In genomic region chr5:95811126-95811423, GRCh38 we compare ENCODE assay signal across 8 cellular contexts. TPM values are rescaled to one million over a fixed set of nuclear protein-coding genes. Genes with fewer than 3 reads are reported as not detected.
DNase-seq lines count a peak whose midpoint lies in the region; ATAC-seq, FAIRE-seq and TF ChIP-seq lines count a peak whose summit lies in the region.
"Not testable (repeated sequence)": the region's sequence is repeated elsewhere in the genome, so short reads cannot be mapped to it uniquely, and the experiment has no call there.

No MANE protein-coding gene starts in this region.

- peak overlapping the region; percentile 32; the same call in 1 of the 2 replicates for H2AFZ ChIP-seq in PC-3 (ENCODE audit: low read length)
- H2AFZ ChIP-seq in mammary epithelial cell (ENCODE audit: low read depth, low read length); HepG2 (ENCODE audit: low read length): not testable (repeated sequence)

- H3K79me2 ChIP-seq in PC-3 (ENCODE audit: low read length); mammary epithelial cell (ENCODE audit: insufficient read depth, low read length); HepG2 (ENCODE audit: insufficient read depth, low read length): not testable (repeated sequence)

- not testable (repeated sequence) for H3K27me3 ChIP-seq in CD8-positive, alpha-beta memory T cell (ENCODE audit: insufficient read depth, low read length, poor library complexity, severe bottlenecking); PC-3 (ENCODE audit: low read length); mammary epithelial cell (ENCODE audit: insufficient read depth, low read length); HepG2 (ENCODE audit: control insufficient read depth in 1 of 2, insufficient read depth in 2 of 2, low read length in 2 of 2); prostate gland (replicated peaks; ENCODE audit: insufficient read depth); vagina

- peak; percentile 48 for ATAC-seq in PC-3
- peak; percentile 17; the same call in 1 of the 3 replicates for ATAC-seq in HepG2

- dilution Hi-C loops in mammary epithelial cell (cut with HindIII; ENCODE audit: low sequenced_read_pairs) = not testable (repeated sequence)

- peak overlapping the region in 4 of 7 donors; percentile 46 to 82 (median 69) for H3K4me3 Mint-ChIP-seq in CD8-positive, alpha-beta memory T cell
- not testable (repeated sequence) for H3K4me3 Mint-ChIP-seq in activated T-cell treated with anti-CD3 and anti-CD28 coated beads, Interleukin-2, amount 50 U/mL, for 24 hours

- peaks cover 20% of the 10 kb centered on the region for H3K36me3 ChIP-seq in CD8-positive, alpha-beta memory T cell (ENCODE audit: insufficient read depth, low read length)
- H3K36me3 ChIP-seq in PC-3 (ENCODE audit: low read depth, low read length); mammary epithelial cell (ENCODE audit: insufficient read depth, low read length); prostate gland; vagina: not testable (repeated sequence)
- H3K36me3 ChIP-seq in HepG2 (replicated peaks in 1 of 2; ENCODE audit: control insufficient read depth in 1 of 2, insufficient read depth in 2 of 2, low read length in 2 of 2) = peaks cover 12 to 29% of the 10 kb centered on the region in 2 experiments

- not testable (repeated sequence) for TF ChIP-seq POLR2A in HepG2 (IDR thresholded peaks at IDR 0.05; ENCODE audit: insufficient read depth in 1 of 2, low read depth in 2 of 2, low read length in 2 of 2); prostate gland (IDR thresholded peaks at IDR 0.05); vagina (IDR thresholded peaks at IDR 0.05)

- TF ChIP-seq RAD21 in HepG2 (CRISPR knock-in tag; IDR thresholded peaks at IDR 0.05) = not testable (repeated sequence)

- CTCF ChIA-PET in CD8-positive, alpha-beta memory T cell (lab: Charles Lee) = interaction anchor here (1.7 to 8.3 kb wide), 3 partner anchors 10 to 30 kb away, joined by 5 to 85 read pairs (median 45); partner anchors contain the start of gene GLRX
- CTCF ChIA-PET in PC-3 (lab: Charles Lee); mammary epithelial cell (lab: Charles Lee; ENCODE audit: low non-redundant PET): not testable (repeated sequence)
- CTCF ChIA-PET in HepG2 (lab: Yijun Ruan, JAX; ENCODE audit: low intra/inter-chr PET ratio, low total read pairs) = interaction anchor here (1.6 kb wide), 1 partner anchor 30 kb away, joined by 4 read pairs; no protein-coding TSS in a partner anchor

- in situ Hi-C loops in mammary epithelial cell (cut with MboI; ENCODE audit: low sequenced_read_pairs in 2 of 2); HepG2 (cut with HindIII; ENCODE audit: extremely low pct_ligation_motif_present, low pct_unique_long_range_greater_than_20kb): not testable (repeated sequence)

- whole genome bisulfite sequencing in mammary epithelial cell (ENCODE audit: low coverage, missing lambda C conversion rate) = 81% methylated on average over 6 of the region's 6 CpGs
- 5% methylated on average over 2 of the region's 6 CpGs for WGBS in HepG2 (ENCODE audit: low lambda C conversion rate)
- WGBS in prostate gland = 28% methylated on average over 6 of the region's 6 CpGs

- not testable (repeated sequence) for H3K9me2 ChIP-seq in PC-3 (replicated peaks; ENCODE audit: low read length)

- H3K27ac Mint-ChIP-seq in CD8-positive, alpha-beta memory T cell = peak overlapping the region in 7 of 8 donors; percentile 65 to 96 (median 86)
- H3K27ac Mint-ChIP-seq in activated T-cell treated with anti-CD3 and anti-CD28 coated beads, Interleukin-2, amount 50 U/mL, for 24 hours = peak overlapping the region; percentile 90

- not testable (repeated sequence) for H3K27me3 Mint-ChIP-seq in CD8-positive, alpha-beta memory T cell; activated T-cell treated with anti-CD3 and anti-CD28 coated beads, Interleukin-2, amount 50 U/mL, for 24 hours

- intact Hi-C loops in PC-3 (cut with micrococcal nuclease); mammary epithelial cell (cut with micrococcal nuclease); prostate gland (cut with DNase I); vagina (cut with DNase I): not testable (repeated sequence)
- intact Hi-C loops in HepG2 (cut with micrococcal nuclease; ENCODE audit: unreplicated experiment) = loop anchor here (5.0 kb wide), 1 partner anchor 36 kb away; no protein-coding TSS in a partner anchor

- not testable (repeated sequence) for DNase-seq in CD8-positive, alpha-beta memory T cell; activated T-cell treated with anti-CD3 and anti-CD28 coated beads, Interleukin-2, amount 50 U/mL, for 24 hours; HepG2 (ENCODE audit: low spot score); prostate gland (ENCODE audit: low spot score)
- DNase-seq in PC-3 = peak; percentile 39
- peak; percentile 19 for DNase-seq in mammary epithelial cell
- DNase-seq in fibroblast of peridontal ligament (ENCODE audit: extremely low read depth) = peak; percentile 30
- peak in 1 of 2 donors; percentile 22 for DNase-seq in vagina (ENCODE audit: extremely low spot score in 2 of 2)

- H3K9me3 ChIP-seq in CD8-positive, alpha-beta memory T cell (ENCODE audit: low read length); PC-3 (ENCODE audit: low read length); mammary epithelial cell (replicated peaks; ENCODE audit: insufficient read depth, low read length); HepG2 (ENCODE audit: low read length); prostate gland; vagina: not testable (repeated sequence)

- H3K4me3 ChIP-seq in CD8-positive, alpha-beta memory T cell (ENCODE audit: low read length); PC-3 (ENCODE audit: low read length); mammary epithelial cell (replicated peaks in 1 of 3; ENCODE audit: insufficient read depth in 1 of 3, low read depth in 2 of 3, low read length in 3 of 3); HepG2 (replicated peaks in 1 of 3; ENCODE audit: insufficient read depth in 1 of 3, low read depth in 2 of 3, low read length in 3 of 3); prostate gland; vagina: not testable (repeated sequence)

- H3F3A ChIP-seq in PC-3 (ENCODE audit: low read length, unreplicated experiment) = not testable (repeated sequence)

- H3K4me2 ChIP-seq in PC-3 (ENCODE audit: low read length) (peak overlapping the region; percentile 42; the same call in 1 of the 2 replicates), HepG2 (ENCODE audit: low read depth, low read length) (0 out of 2 replicates have a peak overlapping the region, but pooled peaks have one; percentile 25)
- H3K4me2 ChIP-seq in mammary epithelial cell (ENCODE audit: insufficient read depth, low read depth, low read length) = not testable (repeated sequence)

- TF ChIP-seq EP300 in HepG2 (IDR thresholded peaks at IDR 0.05; ENCODE audit: low read depth in 2 of 2, low read length in 2 of 2); HepG2 (CRISPR knock-in tag; IDR thresholded peaks at IDR 0.05; ENCODE audit: borderline replicate concordance): not testable (repeated sequence)

- H3K36me3 Mint-ChIP-seq in CD8-positive, alpha-beta memory T cell = peaks cover 7 to 44% (median 21%) of the 10 kb centered on the region in 3 donors
- peaks cover 35% of the 10 kb centered on the region for H3K36me3 Mint-ChIP-seq in activated T-cell treated with anti-CD3 and anti-CD28 coated beads, Interleukin-2, amount 50 U/mL, for 24 hours (ENCODE audit: low read depth)

- peaks cover 82 to 84% (median 82%) of the 10 kb centered on the region in 3 donors for H3K4me1 Mint-ChIP-seq in CD8-positive, alpha-beta memory T cell
- peaks cover 78% of the 10 kb centered on the region for H3K4me1 Mint-ChIP-seq in activated T-cell treated with anti-CD3 and anti-CD28 coated beads, Interleukin-2, amount 50 U/mL, for 24 hours (ENCODE audit: low read depth)

- not testable (repeated sequence) for H3K27ac ChIP-seq in CD8-positive, alpha-beta memory T cell (ENCODE audit: low read depth, low read length); mammary epithelial cell (ENCODE audit: insufficient read depth, low read depth, low read length)
- H3K27ac ChIP-seq in PC-3 (ENCODE audit: low read length) (peak overlapping the region; percentile 64), HepG2 (ENCODE audit: extremely low read length, insufficient read depth, low read length) (peak overlapping the region; percentile 56), prostate gland (peak overlapping the region; percentile 68 to 85), vagina (peak overlapping the region; percentile 71)

- peaks cover 79% of the 10 kb centered on the region for H3K4me1 ChIP-seq in CD8-positive, alpha-beta memory T cell (ENCODE audit: insufficient read depth, low read length)
- H3K4me1 ChIP-seq in PC-3 (ENCODE audit: insufficient read depth, low read length) (peaks cover 21% of the 10 kb centered on the region), HepG2 (ENCODE audit: insufficient read depth, low read length) (peaks cover 45% of the 10 kb centered on the region), prostate gland (replicated peaks) (peaks cover 28% of the 10 kb centered on the region), vagina (peaks cover 45% of the 10 kb centered on the region)
- H3K4me1 ChIP-seq in mammary epithelial cell (ENCODE audit: insufficient read depth, low read length) = not testable (repeated sequence)

- not testable (repeated sequence) for FAIRE-seq in HepG2 (lab: Jason Lieb, UNC)

- POLR2A ChIA-PET in CD8-positive, alpha-beta memory T cell (lab: Charles Lee) = interaction anchor here (4.1 kb wide), 1 partner anchor 10 kb away, joined by 72 read pairs; the partner anchor contains the start of gene GLRX
- POLR2A ChIA-PET in PC-3 (lab: Charles Lee; ENCODE audit: unreplicated experiment) (interaction anchor here (0.6 kb wide), 1 partner anchor 238 kb away, joined by 3 read pairs; no protein-coding TSS in a partner anchor), HepG2 (lab: Yijun Ruan, JAX) (interaction anchor here (1.2 to 10.9 kb wide), 2 partner anchors 12 to 39 kb away, joined by 3 to 98 read pairs; partner anchors contain the start of gene GLRX)

- not testable (repeated sequence) for H4K20me1 ChIP-seq in PC-3 (ENCODE audit: low read length); mammary epithelial cell (ENCODE audit: insufficient read depth, low read length); HepG2 (ENCODE audit: insufficient read depth, low read length)

- H3K9ac ChIP-seq in PC-3 (ENCODE audit: low read length); mammary epithelial cell (ENCODE audit: insufficient read depth, low read length); HepG2 (ENCODE audit: insufficient read depth, low read depth, low read length): not testable (repeated sequence)

- BruUV-seq in PC-3 (replicated peaks; lab: Mats Ljungman, UMichigan); mammary epithelial cell (replicated peaks; lab: Mats Ljungman, UMichigan); HepG2 (replicated peaks; lab: Mats Ljungman, UMichigan): not testable (repeated sequence)

- H3K9me3 Mint-ChIP-seq in CD8-positive, alpha-beta memory T cell; activated T-cell treated with anti-CD3 and anti-CD28 coated beads, Interleukin-2, amount 50 U/mL, for 24 hours: not testable (repeated sequence)

- not testable (repeated sequence) for TF ChIP-seq CTCF in PC-3 (conservative IDR thresholded peaks at IDR 0.05; ENCODE audit: low read depth, low read length); mammary epithelial cell (conservative IDR thresholded peaks at IDR 0.05 in 1 of 2, IDR thresholded peaks at IDR 0.05 in 1 of 2; ENCODE audit: extremely low read depth in 1 of 2, insufficient read depth in 1 of 2, low read depth in 1 of 2, low read length in 2 of 2); HepG2 (CRISPR knock-in tag; IDR thresholded peaks at IDR 0.05); prostate gland (IDR thresholded peaks at IDR 0.05); vagina (IDR thresholded peaks at IDR 0.05)

RNA-seq across cellular contexts. Expression of gene GLRX, which starts 11.5 kb away (rescaled TPM):
- 10 to 100 TPM; 22.2 to 25.0 TPM for total RNA-seq in CD8-positive, alpha-beta memory T cell
- polyA plus RNA-seq in CD8-positive, alpha-beta memory T cell = 240 TPM
- total RNA-seq in PC-3 (2014; rRNA removed) = 24.6 and 27.4 TPM in 2 replicates
- total RNA-seq in mammary epithelial cell = 1 to 10 TPM; 3.5 to 8.3 TPM
- 8.4 TPM for polyA plus RNA-seq in mammary epithelial cell
- polyA minus RNA-seq in mammary epithelial cell = not detected
- 63.8 and 71.9 TPM in 2 replicates for total RNA-seq in HepG2 (2016; rRNA removed; fragmentation: Illumina TruSeq; extraction: Trizol)
- total RNA-seq in HepG2 (2016; cell fraction: cytosol; rRNA removed; fragmentation: Illumina TruSeq; extraction: Trizol; ENCODE audit: low read depth) = 27.6 and 30.6 TPM in 2 replicates
- 64.8 and 79.1 TPM in 2 replicates for total RNA-seq in HepG2 (2016; cell fraction: insoluble cytoplasmic fraction; rRNA removed; fragmentation: Illumina TruSeq; extraction: Trizol)
- 27.3 and 28.0 TPM in 2 replicates for total RNA-seq in HepG2 (2016; cell fraction: membrane; rRNA removed; fragmentation: Illumina TruSeq; extraction: Trizol)
- total RNA-seq in HepG2 (2016; cell fraction: nucleus; rRNA removed; fragmentation: Illumina TruSeq; extraction: Trizol) = 27.2 and 28.1 TPM in 2 replicates
- 499 and 615 TPM in 2 replicates for polyA plus RNA-seq in HepG2 (2011; rRNA removed)
- 393 and 503 TPM in 2 replicates for polyA plus RNA-seq in HepG2 (2011; cell fraction: cytosol; rRNA removed)
- polyA plus RNA-seq in HepG2 (2011; cell fraction: nucleus; rRNA removed) = 87.8 and 90.3 TPM in 2 replicates
- 244 and 269 TPM in 2 replicates for polyA plus RNA-seq in HepG2 (2012)
- polyA plus RNA-seq in HepG2 (2016; cell fraction: cytosol; fragmentation: Illumina TruSeq; extraction: Trizol; ENCODE audit: low read depth) = 25.5 and 30.2 TPM in 2 replicates
- polyA plus RNA-seq in HepG2 (2016; cell fraction: insoluble cytoplasmic fraction; fragmentation: Illumina TruSeq; extraction: Trizol; ENCODE audit: low read depth) = 107 and 117 TPM in 2 replicates
- 23.9 and 28.1 TPM in 2 replicates for polyA plus RNA-seq in HepG2 (2016; cell fraction: membrane; fragmentation: Illumina TruSeq; extraction: Trizol; ENCODE audit: low read depth)
- polyA plus RNA-seq in HepG2 (2016; cell fraction: nucleus; fragmentation: Illumina TruSeq; extraction: Trizol; ENCODE audit: insufficient read depth, low read depth) = 59.6 and 62.5 TPM in 2 replicates
- polyA minus RNA-seq in HepG2 (2011; rRNA and poly(A)+ RNA removed; ENCODE audit: low replicate concordance) = 44.3 and 186 TPM in 2 replicates
- 49.7 and 65.5 TPM in 2 replicates for polyA minus RNA-seq in HepG2 (2011; cell fraction: cytosol; rRNA and poly(A)+ RNA removed)
- polyA minus RNA-seq in HepG2 (2011; cell fraction: nucleus; rRNA and poly(A)+ RNA removed) = 62.3 and 93.9 TPM in 2 replicates
- 10 to 100 TPM; 16.6 to 34.8 TPM for total RNA-seq in prostate gland
- total RNA-seq in vagina = 63.3 TPM
